Comparison of ENCODE assay signal across 8 cellular contexts in genomic region chr16:3306078-3306477, GRCh38. TPM values are rescaled to one million over a fixed set of nuclear protein-coding genes. Genes with fewer than 3 reads are reported as not detected.
DNase-seq lines count a peak whose midpoint lies in the region; ATAC-seq and TF ChIP-seq lines count a peak whose summit lies in the region.

No MANE protein-coding gene starts in this region.

- peak overlapping the region; percentile 80 for H3K4me3 Mint-ChIP-seq in T-helper 17 cell

- TF ChIP-seq CTCF in fibroblast of the aortic adventitia (IDR thresholded peaks at IDR 0.05; ENCODE audit: insufficient read depth, low read length) (no peak), retinal pigment epithelial cell (conservative IDR thresholded peaks at IDR 0.05; ENCODE audit: low read depth, low read length) (no peak), GM20000 (IDR thresholded peaks at IDR 0.05; ENCODE audit: extremely low read depth, missing control alignments) (no peak)

- no peaks in the 10 kb centered on the region for H3K27me3 Mint-ChIP-seq in T-helper 17 cell

- DNase-seq in T-helper 17 cell (no peak), fibroblast of the aortic adventitia (ENCODE audit: low read depth) (no peak), retinal pigment epithelial cell (ENCODE audit: low read depth) (no peak), GM20000 (ENCODE audit: low spot score) (no peak), NCI-H146 (lab: John Stamatoyannopoulos, UW) (no peak), KG1 (lab: John Stamatoyannopoulos, UW) (no peak), NCI-H2029 (lab: John Stamatoyannopoulos, UW) (no peak)

- peaks cover 16% of the 10 kb centered on the region for H3K9me3 ChIP-seq in T-helper 17 cell (ENCODE audit: control insufficient read depth, low read length, poor library complexity, severe bottlenecking)

- H3K4me1 Mint-ChIP-seq in T-helper 17 cell = no peaks in the 10 kb centered on the region

- peak overlapping the region; percentile 27 for H3K27ac Mint-ChIP-seq in T-helper 17 cell

- no peak for ATAC-seq in T-helper 17 cell

- H3K4me3 ChIP-seq in GM08714 (ENCODE audit: low read length) = peak overlapping the region; percentile 73; the same call in 1 of the 2 replicates
- H3K4me3 ChIP-seq in fibroblast of the aortic adventitia (ENCODE audit: low read depth, low read length) = peak overlapping the region; percentile 83
- H3K4me3 ChIP-seq in retinal pigment epithelial cell (ENCODE audit: low read length) = peak overlapping the region; percentile 59

- peaks cover 13% of the 10 kb centered on the region for H3K36me3 Mint-ChIP-seq in T-helper 17 cell (ENCODE audit: low read depth)

RNA-seq across cellular contexts. Expression of gene ZNF75A, which starts 0.8 kb away (rescaled TPM):
- total RNA-seq in T-helper 17 cell = 10 to 100 TPM; 26.3 to 28.1 TPM
- 14.6 and 23.6 TPM in 2 replicates for total RNA-seq in fibroblast of the aortic adventitia (ENCODE audit: low replicate concordance)

RNA-seq across cellular contexts. Expression of gene TIGD7, which starts 0.8 kb away (rescaled TPM):
- total RNA-seq in T-helper 17 cell = 1 to 10 TPM; 1.9 TPM
- total RNA-seq in fibroblast of the aortic adventitia (ENCODE audit: low replicate concordance) = 1.9 and 6.4 TPM in 2 replicates

RNA-seq across cellular contexts. Expression of gene ZNF263, which starts 22.8 kb away (rescaled TPM):
- total RNA-seq in T-helper 17 cell (10 to 100 TPM; 21.2 to 26.4 TPM), fibroblast of the aortic adventitia (ENCODE audit: low replicate concordance) (30.6 and 95.5 TPM in 2 replicates)

RNA-seq across cellular contexts. Expression of gene OR2C1, which starts 49.6 kb away (rescaled TPM):
- total RNA-seq in T-helper 17 cell = not detected
- 0.09 TPM in 1 of 2 replicates, not detected in the other for total RNA-seq in fibroblast of the aortic adventitia (ENCODE audit: low replicate concordance)

RNA-seq across cellular contexts. Expression of gene MEFV, which starts 49.6 kb away (rescaled TPM):
- total RNA-seq in T-helper 17 cell = 1 to 10 TPM in 1 of 2 donors, under 1 TPM in 1; 0.81 to 2.2 TPM
- under 0.01 TPM in 1 of 2 replicates, not detected in the other for total RNA-seq in fibroblast of the aortic adventitia (ENCODE audit: low replicate concordance)
